Comparison of ENCODE assay signal across 28 cellular contexts in the genomic region with DNA sequence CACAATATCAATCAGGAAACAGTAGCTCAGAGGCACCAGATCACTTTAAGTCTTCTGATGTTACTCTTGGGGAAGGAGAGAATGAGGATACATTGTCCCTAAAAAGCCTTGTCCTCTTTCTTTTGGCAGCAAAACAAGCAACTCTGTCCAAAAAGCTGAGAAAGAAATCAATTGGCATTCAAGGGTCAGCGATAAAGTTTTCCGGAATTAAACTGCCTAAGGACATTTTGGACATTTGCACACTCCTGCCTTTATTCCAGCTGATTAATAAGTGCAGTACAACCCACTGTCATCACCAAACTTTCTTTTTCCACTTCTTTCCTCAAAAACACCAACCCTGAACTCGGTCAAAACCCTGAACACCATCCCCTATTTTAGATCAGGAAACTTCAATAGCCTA.
"Had no signal": no experiment of that assay in that cellular context is flagged by ENCODE, and none has a peak within 500 bp of the region (broad histone marks: within the 10 kb centered on the region; RNA-seq: fewer than 3 reads in every experiment).

No MANE protein-coding gene starts in this region.

- ATAC-seq: activated CD4-positive, alpha-beta T cell treated with anti-CD3 and anti-CD28 coated beads for 36 hours; activated CD8-positive, alpha-beta memory T cell treated with anti-CD3 and anti-CD28 coated beads, Interleukin-2, amount 10 ng/mL, durations not matched to agents 7 days and 5 days; activated CD8-positive, alpha-beta T cell treated with anti-CD3 and anti-CD28 coated beads, Interleukin-2, amount 10 ng/mL, durations not matched to agents 7 days and 5 days; activated naive CD4-positive, alpha-beta T cell treated with anti-CD3 and anti-CD28 coated beads, Interleukin-2, amount 50 U/mL, for 72 hours; body of pancreas; effector memory CD8-positive, alpha-beta T cell; foreskin keratinocyte; gastroesophageal sphincter; heart right ventricle had no signal

- H3K9me3 ChIP-seq: body of pancreas, esophagus muscularis mucosa, gastroesophageal sphincter had no signal

- H3K36me3 Mint-ChIP-seq: activated CD4-positive, alpha-beta memory T cell treated with anti-CD3 and anti-CD28 coated beads for 36 hours; activated CD8-positive, alpha-beta memory T cell treated with anti-CD3 and anti-CD28 coated beads, Interleukin-2, amount 10 ng/mL, durations not matched to agents 7 days and 5 days; activated naive CD4-positive, alpha-beta T cell treated with anti-CD3 and anti-CD28 coated beads, Interleukin-2, amount 10 ng/mL, durations not matched to agents 7 days and 5 days; activated naive CD4-positive, alpha-beta T cell treated with anti-CD3 and anti-CD28 coated beads, Interleukin-2, amount 50 U/mL, for 72 hours; activated naive CD8-positive, alpha-beta T cell treated with anti-CD3 and anti-CD28 coated beads, Interleukin-2, amount 10 ng/mL, durations not matched to agents 7 days and 5 days had no signal

- H3K27ac ChIP-seq: body of pancreas, esophagus muscularis mucosa, foreskin keratinocyte, gastroesophageal sphincter, heart right ventricle had no signal

- H3K27ac Mint-ChIP-seq: activated CD4-positive, alpha-beta memory T cell treated with anti-CD3 and anti-CD28 coated beads for 36 hours; activated CD4-positive, alpha-beta T cell treated with anti-CD3 and anti-CD28 coated beads for 36 hours; activated CD4-positive, alpha-beta T cell treated with anti-CD3 and anti-CD28 coated beads, Interleukin-2, amount 10 ng/mL, durations not matched to agents 24 days and 14 days; activated CD8-positive, alpha-beta memory T cell treated with anti-CD3 and anti-CD28 coated beads, Interleukin-2, amount 10 ng/mL, durations not matched to agents 7 days and 5 days; activated CD8-positive, alpha-beta T cell treated with anti-CD3 and anti-CD28 coated beads, Interleukin-2, amount 10 ng/mL, durations not matched to agents 7 days and 5 days; activated naive CD4-positive, alpha-beta T cell treated with anti-CD3 and anti-CD28 coated beads, Interleukin-2, amount 10 ng/mL, durations not matched to agents 7 days and 5 days; activated naive CD4-positive, alpha-beta T cell treated with anti-CD3 and anti-CD28 coated beads, Interleukin-2, amount 50 U/mL, for 72 hours; activated naive CD8-positive, alpha-beta T cell treated with anti-CD3 and anti-CD28 coated beads, Interleukin-2, amount 10 ng/mL, durations not matched to agents 7 days and 5 days; activated T-helper 1 cell treated with anti-CD3 and anti-CD28 coated beads, Interleukin-12 subunit alpha, Interleukin-12 subunit beta, Interleukin-2, Interleukin-4 antibody, amounts not matched to agents 30 ng/mL and 10 ng/mL and 1 ng/mL, durations not matched to agents 14 hours and 24 hours and 36 hours; activated T-helper 2 cell treated with anti-CD3 and anti-CD28 coated beads, Interferon-gamma antibody, Interleukin-2, Interleukin-4, amounts not matched to agents 10 μg/mL and 5 μg/mL and 100 μg/mL, durations not matched to agents 14 hours and 24 hours and 36 hours; effector memory CD8-positive, alpha-beta T cell had no signal

- H3K9me3 Mint-ChIP-seq: activated CD4-positive, alpha-beta T cell treated with anti-CD3 and anti-CD28 coated beads, Interleukin-2, amount 10 ng/mL, durations not matched to agents 24 days and 14 days; activated naive CD4-positive, alpha-beta T cell treated with anti-CD3 and anti-CD28 coated beads, Interleukin-2, amount 10 ng/mL, durations not matched to agents 7 days and 5 days; activated naive CD4-positive, alpha-beta T cell treated with anti-CD3 and anti-CD28 coated beads, Interleukin-2, amount 50 U/mL, for 72 hours; activated naive CD8-positive, alpha-beta T cell treated with anti-CD3 and anti-CD28 coated beads, Interleukin-2, amount 10 ng/mL, durations not matched to agents 7 days and 5 days; activated T-helper 1 cell treated with anti-CD3 and anti-CD28 coated beads, Interleukin-12 subunit alpha, Interleukin-12 subunit beta, Interleukin-2, Interleukin-4 antibody, amounts not matched to agents 30 ng/mL and 10 ng/mL and 1 ng/mL, durations not matched to agents 14 hours and 24 hours and 36 hours; activated T-helper 2 cell treated with anti-CD3 and anti-CD28 coated beads, Interferon-gamma antibody, Interleukin-2, Interleukin-4, amounts not matched to agents 10 μg/mL and 5 μg/mL and 100 μg/mL, durations not matched to agents 14 hours and 24 hours and 36 hours had no signal

- DNase-seq: activated CD4-positive, alpha-beta memory T cell treated with anti-CD3 and anti-CD28 coated beads for 36 hours; activated CD4-positive, alpha-beta T cell treated with anti-CD3 and anti-CD28 coated beads for 36 hours; activated CD4-positive, alpha-beta T cell treated with anti-CD3 and anti-CD28 coated beads, Interleukin-2, amount 10 ng/mL, durations not matched to agents 24 days and 14 days; activated CD4-positive, CD25-positive, alpha-beta regulatory T cell; activated CD4-positive, CD25-positive, alpha-beta regulatory T cell treated with anti-CD3 and anti-CD28 coated beads, Interleukin-2, amount 50 U/mL, for 72 hours; activated CD8-positive, alpha-beta memory T cell treated with anti-CD3 and anti-CD28 coated beads, Interleukin-2, amount 10 ng/mL, durations not matched to agents 7 days and 5 days; activated CD8-positive, alpha-beta memory T cell treated with anti-CD3 and anti-CD28 coated beads, Interleukin-2, amount 50 U/mL, for 4 hours; activated CD8-positive, alpha-beta T cell treated with anti-CD3 and anti-CD28 coated beads, Interleukin-2, amount 10 ng/mL, durations not matched to agents 7 days and 5 days; activated effector memory CD4-positive, alpha-beta T cell treated with anti-CD3 and anti-CD28 coated beads, Interleukin-2, amount 50 U/mL, for 16 hours; activated naive CD4-positive, alpha-beta T cell treated with anti-CD3 and anti-CD28 coated beads, Interleukin-2, amount 10 ng/mL, durations not matched to agents 7 days and 5 days; activated naive CD8-positive, alpha-beta T cell treated with anti-CD3 and anti-CD28 coated beads, Interleukin-2, amount 10 ng/mL, durations not matched to agents 7 days and 5 days; activated T-cell treated with anti-CD3 and anti-CD28 coated beads, Interleukin-2, amount 50 U/mL, for 1 hour; activated T-cell treated with anti-CD3 and anti-CD28 coated beads, Interleukin-2, amount 50 U/mL, for 48 hours; body of pancreas; caudate nucleus; cortex of kidney; dermis blood vessel endothelial cell; effector CD4-positive, alpha-beta T cell; effector memory CD8-positive, alpha-beta T cell; erythroblast; foreskin keratinocyte; heart right ventricle; T-helper 2 cell had no signal

- H3K4me3 Mint-ChIP-seq: activated CD4-positive, alpha-beta memory T cell treated with anti-CD3 and anti-CD28 coated beads for 36 hours; activated CD4-positive, alpha-beta T cell treated with anti-CD3 and anti-CD28 coated beads for 36 hours; activated CD4-positive, alpha-beta T cell treated with anti-CD3 and anti-CD28 coated beads, Interleukin-2, amount 10 ng/mL, durations not matched to agents 24 days and 14 days; activated CD8-positive, alpha-beta memory T cell treated with anti-CD3 and anti-CD28 coated beads, Interleukin-2, amount 10 ng/mL, durations not matched to agents 7 days and 5 days; activated CD8-positive, alpha-beta T cell treated with anti-CD3 and anti-CD28 coated beads, Interleukin-2, amount 10 ng/mL, durations not matched to agents 7 days and 5 days; activated naive CD4-positive, alpha-beta T cell treated with anti-CD3 and anti-CD28 coated beads, Interleukin-2, amount 10 ng/mL, durations not matched to agents 7 days and 5 days; activated naive CD8-positive, alpha-beta T cell treated with anti-CD3 and anti-CD28 coated beads, Interleukin-2, amount 10 ng/mL, durations not matched to agents 7 days and 5 days; activated T-helper 1 cell treated with anti-CD3 and anti-CD28 coated beads, Interleukin-12 subunit alpha, Interleukin-12 subunit beta, Interleukin-2, Interleukin-4 antibody, amounts not matched to agents 30 ng/mL and 10 ng/mL and 1 ng/mL, durations not matched to agents 14 hours and 24 hours and 36 hours; effector memory CD8-positive, alpha-beta T cell had no signal

- H3K4me1 Mint-ChIP-seq: activated CD4-positive, alpha-beta T cell treated with anti-CD3 and anti-CD28 coated beads for 36 hours; activated CD4-positive, alpha-beta T cell treated with anti-CD3 and anti-CD28 coated beads, Interleukin-2, amount 10 ng/mL, durations not matched to agents 24 days and 14 days; activated CD8-positive, alpha-beta memory T cell treated with anti-CD3 and anti-CD28 coated beads, Interleukin-2, amount 10 ng/mL, durations not matched to agents 7 days and 5 days; activated naive CD4-positive, alpha-beta T cell treated with anti-CD3 and anti-CD28 coated beads, Interleukin-2, amount 10 ng/mL, durations not matched to agents 7 days and 5 days; activated naive CD8-positive, alpha-beta T cell treated with anti-CD3 and anti-CD28 coated beads, Interleukin-2, amount 10 ng/mL, durations not matched to agents 7 days and 5 days had no signal

- H3K4me1 ChIP-seq: body of pancreas, foreskin keratinocyte had no signal

- H3K27me3 ChIP-seq: body of pancreas, esophagus muscularis mucosa, foreskin keratinocyte, gastroesophageal sphincter had no signal

- H3K27me3 Mint-ChIP-seq: activated CD4-positive, alpha-beta memory T cell treated with anti-CD3 and anti-CD28 coated beads for 36 hours; activated naive CD4-positive, alpha-beta T cell treated with anti-CD3 and anti-CD28 coated beads, Interleukin-2, amount 10 ng/mL, durations not matched to agents 7 days and 5 days; activated naive CD8-positive, alpha-beta T cell treated with anti-CD3 and anti-CD28 coated beads, Interleukin-2, amount 10 ng/mL, durations not matched to agents 7 days and 5 days had no signal

- H3K4me3 ChIP-seq: body of pancreas, esophagus muscularis mucosa, gastroesophageal sphincter, heart right ventricle had no signal

- H3K36me3 ChIP-seq: esophagus muscularis mucosa, gastroesophageal sphincter, heart right ventricle had no signal
